Comparison of ENCODE assay signal across 8 cellular contexts in genomic region chr6:118565317-118565960, GRCh38. TPM values are rescaled to one million over a fixed set of nuclear protein-coding genes. Genes with fewer than 3 reads are reported as not detected.
DNase-seq lines count a peak whose midpoint lies in the region; ATAC-seq and TF ChIP-seq lines count a peak whose summit lies in the region.

No MANE protein-coding gene starts in this region.

- peak; percentile 97 for ATAC-seq in CD4-positive, alpha-beta T cell (ENCODE audit: poor library complexity)
- ATAC-seq in GM18502 (IDR thresholded peaks at IDR 0.05; ENCODE audit: poor library complexity, unreplicated experiment) (peak; percentile 100), HG02759 (IDR thresholded peaks at IDR 0.05; ENCODE audit: unreplicated experiment) (peak; percentile 98)

- TF ChIP-seq CTCF in CD4-positive, alpha-beta T cell (IDR thresholded peaks at IDR 0.05) = peak; percentile 63

- no peaks in the 10 kb centered on the region for H3K9me3 ChIP-seq in CD4-positive, alpha-beta T cell (ENCODE audit: control insufficient read depth, low read length)

- peak in 1 of 10 experiments; percentile 22 for DNase-seq in CD4-positive, alpha-beta T cell
- DNase-seq in NCI-H1105 treated with DMSO at 0.1 percent for 48 hours (lab: John Stamatoyannopoulos, UW) = peak; percentile 63
- DNase-seq in activated T-helper 1 cell treated with anti-CD3 and anti-CD28 coated beads, Interleukin-12 subunit alpha, Interleukin-12 subunit beta, Interleukin-2, Interleukin-4 antibody, amounts not matched to agents 30 ng/mL and 10 ng/mL and 1 ng/mL, durations not matched to agents 14 hours and 24 hours and 36 hours (ENCODE audit: low spot score) = no peak
- peak; percentile 80 for DNase-seq in left kidney (ENCODE audit: low read depth, low spot score)
- no peak for DNase-seq in cerebellar nuclear complex (lab: John Stamatoyannopoulos, UW)
- DNase-seq in stimulated activated CD4-positive, alpha-beta T cell treated with anti-CD3 and anti-CD28 coated beads, Interleukin-15, amount 100 ng/mL, for 24 hours = no peak

- H3K27ac Mint-ChIP-seq in CD4-positive, alpha-beta T cell = peak overlapping the region; percentile 72
- H3K27ac Mint-ChIP-seq in activated T-helper 1 cell treated with anti-CD3 and anti-CD28 coated beads, Interleukin-12 subunit alpha, Interleukin-12 subunit beta, Interleukin-2, Interleukin-4 antibody, amounts not matched to agents 30 ng/mL and 10 ng/mL and 1 ng/mL, durations not matched to agents 14 hours and 24 hours and 36 hours = peak overlapping the region; percentile 9

- H3K36me3 Mint-ChIP-seq in CD4-positive, alpha-beta T cell (ENCODE audit: low read depth) = peaks cover 26% of the 10 kb centered on the region
- peaks cover 6% of the 10 kb centered on the region for H3K36me3 Mint-ChIP-seq in activated T-helper 1 cell treated with anti-CD3 and anti-CD28 coated beads, Interleukin-12 subunit alpha, Interleukin-12 subunit beta, Interleukin-2, Interleukin-4 antibody, amounts not matched to agents 30 ng/mL and 10 ng/mL and 1 ng/mL, durations not matched to agents 14 hours and 24 hours and 36 hours (ENCODE audit: low read depth)

- peak overlapping the region; percentile 5 for H3K27ac ChIP-seq in CD4-positive, alpha-beta T cell (ENCODE audit: low read depth, low read length)

- H3K9me3 Mint-ChIP-seq in CD4-positive, alpha-beta T cell = no peaks in the 10 kb centered on the region
- no peaks in the 10 kb centered on the region for H3K9me3 Mint-ChIP-seq in activated T-helper 1 cell treated with anti-CD3 and anti-CD28 coated beads, Interleukin-12 subunit alpha, Interleukin-12 subunit beta, Interleukin-2, Interleukin-4 antibody, amounts not matched to agents 30 ng/mL and 10 ng/mL and 1 ng/mL, durations not matched to agents 14 hours and 24 hours and 36 hours

- intact Hi-C loops in CD4-positive, alpha-beta T cell (cut with DNase I, micrococcal nuclease) = loop anchor here (1.0 to 10.0 kb wide), 11 partner anchors 52 to 545 kb away; partner anchors contain the start of gene ASF1A (in 2 of the 2)
- intact Hi-C loops in activated T-helper 1 cell treated with anti-CD3 and anti-CD28 coated beads, Interleukin-12 subunit alpha, Interleukin-12 subunit beta, Interleukin-2, Interleukin-4 antibody, amounts not matched to agents 30 ng/mL and 10 ng/mL and 1 ng/mL, durations not matched to agents 14 hours and 24 hours and 36 hours (cut with micrococcal nuclease) = loop anchor here (1.0 to 2.0 kb wide), 6 partner anchors 15 to 545 kb away; partner anchors contain the start of gene ASF1A

- POLR2A ChIA-PET in CD4-positive, alpha-beta T cell (lab: Charles Lee) = interaction anchor here (0.6 to 1.9 kb wide), 12 partner anchors 20 to 328 kb away, joined by 3 to 12 read pairs (median 4); partner anchors contain the start of gene ASF1A

- H3K27me3 Mint-ChIP-seq in CD4-positive, alpha-beta T cell = no peaks in the 10 kb centered on the region
- no peaks in the 10 kb centered on the region for H3K27me3 Mint-ChIP-seq in activated T-helper 1 cell treated with anti-CD3 and anti-CD28 coated beads, Interleukin-12 subunit alpha, Interleukin-12 subunit beta, Interleukin-2, Interleukin-4 antibody, amounts not matched to agents 30 ng/mL and 10 ng/mL and 1 ng/mL, durations not matched to agents 14 hours and 24 hours and 36 hours (ENCODE audit: insufficient read depth)

- H3K4me3 Mint-ChIP-seq in CD4-positive, alpha-beta T cell = no peak overlapping the region
- H3K4me3 Mint-ChIP-seq in activated T-helper 1 cell treated with anti-CD3 and anti-CD28 coated beads, Interleukin-12 subunit alpha, Interleukin-12 subunit beta, Interleukin-2, Interleukin-4 antibody, amounts not matched to agents 30 ng/mL and 10 ng/mL and 1 ng/mL, durations not matched to agents 14 hours and 24 hours and 36 hours = no peak overlapping the region

- CTCF ChIA-PET in CD4-positive, alpha-beta T cell (lab: Charles Lee) = interaction anchor here (0.6 to 2.8 kb wide), 27 partner anchors 8 to 545 kb away, joined by 3 to 10 read pairs (median 4); partner anchors contain the start of gene PLN

- H3K27me3 ChIP-seq in CD4-positive, alpha-beta T cell (ENCODE audit: control insufficient read depth, insufficient read depth, low read length) = no peaks in the 10 kb centered on the region

- peaks cover 43% of the 10 kb centered on the region for H3K4me1 Mint-ChIP-seq in CD4-positive, alpha-beta T cell (ENCODE audit: low read depth)
- H3K4me1 Mint-ChIP-seq in activated T-helper 1 cell treated with anti-CD3 and anti-CD28 coated beads, Interleukin-12 subunit alpha, Interleukin-12 subunit beta, Interleukin-2, Interleukin-4 antibody, amounts not matched to agents 30 ng/mL and 10 ng/mL and 1 ng/mL, durations not matched to agents 14 hours and 24 hours and 36 hours (ENCODE audit: low read depth) = peaks cover 34% of the 10 kb centered on the region

RNA-seq across cellular contexts. Expression of gene PLN, which starts 17.3 kb away (rescaled TPM):
- not detected for total RNA-seq in CD4-positive, alpha-beta T cell
- total RNA-seq in activated T-helper 1 cell treated with anti-CD3 and anti-CD28 coated beads, Interleukin-12 subunit alpha, Interleukin-12 subunit beta, Interleukin-2, Interleukin-4 antibody, amounts not matched to agents 30 ng/mL and 10 ng/mL and 1 ng/mL, durations not matched to agents 14 hours and 24 hours and 36 hours = not detected in 2 replicates

Comparison
In these comparisons a context has a peak if more than half of its experiments do, and no peak if none do; other contexts are left out.
1. DNase-seq: peak in NCI-H1105 treated with DMSO at 0.1 percent for 48 hours (single experiment) and left kidney (single experiment); none in activated T-helper 1 cell treated with anti-CD3 and anti-CD28 coated beads, Interleukin-12 subunit alpha, Interleukin-12 subunit beta, Interleukin-2, Interleukin-4 antibody, amounts not matched to agents 30 ng/mL and 10 ng/mL and 1 ng/mL, durations not matched to agents 14 hours and 24 hours and 36 hours (single experiment), cerebellar nuclear complex (0 of 2) and stimulated activated CD4-positive, alpha-beta T cell treated with anti-CD3 and anti-CD28 coated beads, Interleukin-15, amount 100 ng/mL, for 24 hours (single experiment).
2. Peak in every context shown above with its lines, with median percentiles within 50 percentile points of each other: ATAC-seq.